In genomic region chrX:123859828-123860505, GRCh38 we compare ENCODE assay signal across 1 cellular context.
TF ChIP-seq lines count a peak whose summit lies in the region.

TSS of gene XIAP (plus strand) at chrX:123860053. CDS start at chrX:123885663, 25,610 bp downstream.

TF ChIP-seq in K562, 482 proteins besides CTCF, POLR2A, EP300 and RAD21 (continued from another document and continues in another):
- TF ChIP-seq CCNT2 (IDR thresholded peaks at IDR 0.05; ENCODE audit: borderline replicate concordance, extremely low read depth, insufficient read length, low read depth, low read length) (peak; percentile 68), ZFPM2 (CRISPR knock-in tag; IDR thresholded peaks at IDR 0.05) (no peak), KLF10 (CRISPR knock-in tag; IDR thresholded peaks at IDR 0.05) (no peak), AFF1 (IDR thresholded peaks at IDR 0.05; ENCODE audit: low read depth in 1 of 2, partially characterized antibody in 2 of 2) (no peak), SMAD1 (IDR thresholded peaks at IDR 0.05; ENCODE audit: low read depth, low read length, partially characterized antibody) (no peak), ZNF274 (IDR thresholded peaks at IDR 0.05; ENCODE audit: borderline replicate concordance, low read depth, low read length) (no peak), ZNF316 (IDR thresholded peaks at IDR 0.05) (no peak), HDAC1 (IDR thresholded peaks at IDR 0.05) (peak in 1 of 2 experiments; percentile 58; a peak in 2 of 4 replicates), HSF4 (CRISPR knock-in tag; IDR thresholded peaks at IDR 0.05; ENCODE audit: borderline replicate concordance) (no peak), ZNF347 (CRISPR knock-in tag; IDR thresholded peaks at IDR 0.05; ENCODE audit: low read depth) (no peak), RFX5 (IDR thresholded peaks at IDR 0.05; ENCODE audit: low read depth, low read length) (no peak), SNIP1 (IDR thresholded peaks at IDR 0.05; ENCODE audit: low read depth) (no peak), HNRNPL (IDR thresholded peaks at IDR 0.05; ENCODE audit: low read depth, low read length) (0 out of 2 replicates have a peak, but pooled peaks have one; percentile 42), CTBP1 (IDR thresholded peaks at IDR 0.05; ENCODE audit: borderline replicate concordance) (no peak; the same call in 1 of the 2 replicates), TAF7 (tag; IDR thresholded peaks at IDR 0.05) (no peak), RBM25 (IDR thresholded peaks at IDR 0.05; ENCODE audit: low read depth, low read length, severe bottlenecking) (no peak), ZKSCAN3 (CRISPR knock-in tag; IDR thresholded peaks at IDR 0.05) (no peak), PHF21A (IDR thresholded peaks at IDR 0.05; ENCODE audit: borderline replicate concordance, low read depth) (no peak), ATF1 (CRISPR knock-in tag; IDR thresholded peaks at IDR 0.05) (no peak), ATF1 (tag; IDR thresholded peaks at IDR 0.05) (peak; percentile 64), POU5F1 (IDR thresholded peaks at IDR 0.05; ENCODE audit: borderline replicate concordance, low read depth, low read length, partially characterized antibody) (no peak), ZNF140 (CRISPR knock-in tag; IDR thresholded peaks at IDR 0.05) (no peak), SREBF2 (CRISPR knock-in tag; IDR thresholded peaks at IDR 0.05) (no peak), TGIF2 (CRISPR knock-in tag; IDR thresholded peaks at IDR 0.05) (no peak), ATF7 (IDR thresholded peaks at IDR 0.05) (peak; percentile 39; the same call in 1 of the 2 replicates), NBN (IDR thresholded peaks at IDR 0.05; ENCODE audit: low read depth) (no peak; the same call in 1 of the 2 replicates), ZNF717 (CRISPR knock-in tag; IDR thresholded peaks at IDR 0.05) (no peak), TRIM24 (IDR thresholded peaks at IDR 0.05) (no peak), FOXA1 (IDR thresholded peaks at IDR 0.05; ENCODE audit: borderline replicate concordance) (no peak), TAF9B (IDR thresholded peaks at IDR 0.05; ENCODE audit: partially characterized antibody) (peak; percentile 76), ZNF184 (CRISPR knock-in tag; IDR thresholded peaks at IDR 0.05) (no peak), ZNF197 (CRISPR knock-in tag; IDR thresholded peaks at IDR 0.05; ENCODE audit: low read depth) (no peak), STAG1 (CRISPR knock-in tag; IDR thresholded peaks at IDR 0.05; ENCODE audit: borderline replicate concordance) (no peak), ZNF518B (CRISPR knock-in tag; IDR thresholded peaks at IDR 0.05) (no peak), RAD51 (IDR thresholded peaks at IDR 0.05; ENCODE audit: borderline replicate concordance, low read depth) (no peak), GABPB2 (CRISPR knock-in tag; conservative IDR thresholded peaks at IDR 0.05) (no peak), KAT7 (CRISPR knock-in tag; IDR thresholded peaks at IDR 0.05; ENCODE audit: borderline replicate concordance) (no peak), DMBX1 (CRISPR knock-in tag; IDR thresholded peaks at IDR 0.05; ENCODE audit: borderline replicate concordance) (no peak), ID3 (CRISPR knock-in tag; IDR thresholded peaks at IDR 0.05) (no peak), ID3 (tag; IDR thresholded peaks at IDR 0.05) (no peak), DIDO1 (tag; IDR thresholded peaks at IDR 0.05; ENCODE audit: low read depth) (no peak), ZNF586 (CRISPR knock-in tag; conservative IDR thresholded peaks at IDR 0.05) (no peak), ZNF124 (CRISPR knock-in tag; IDR thresholded peaks at IDR 0.05) (no peak), RB1 (IDR thresholded peaks at IDR 0.05; ENCODE audit: low read depth) (peak; percentile 61; the same call in 1 of the 2 replicates), USF2 (CRISPR knock-in tag; IDR thresholded peaks at IDR 0.05) (no peak)
- TF ChIP-seq, protein P1, sequence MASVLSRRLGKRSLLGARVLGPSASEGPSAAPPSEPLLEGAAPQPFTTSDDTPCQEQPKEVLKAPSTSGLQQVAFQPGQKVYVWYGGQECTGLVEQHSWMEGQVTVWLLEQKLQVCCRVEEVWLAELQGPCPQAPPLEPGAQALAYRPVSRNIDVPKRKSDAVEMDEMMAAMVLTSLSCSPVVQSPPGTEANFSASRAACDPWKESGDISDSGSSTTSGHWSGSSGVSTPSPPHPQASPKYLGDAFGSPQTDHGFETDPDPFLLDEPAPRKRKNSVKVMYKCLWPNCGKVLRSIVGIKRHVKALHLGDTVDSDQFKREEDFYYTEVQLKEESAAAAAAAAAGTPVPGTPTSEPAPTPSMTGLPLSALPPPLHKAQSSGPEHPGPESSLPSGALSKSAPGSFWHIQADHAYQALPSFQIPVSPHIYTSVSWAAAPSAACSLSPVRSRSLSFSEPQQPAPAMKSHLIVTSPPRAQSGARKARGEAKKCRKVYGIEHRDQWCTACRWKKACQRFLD (CRISPR knock-in tag; IDR thresholded peaks at IDR 0.05) = peak; percentile 76; the same call in 1 of the 2 replicates
- TF ChIP-seq, protein P2, sequence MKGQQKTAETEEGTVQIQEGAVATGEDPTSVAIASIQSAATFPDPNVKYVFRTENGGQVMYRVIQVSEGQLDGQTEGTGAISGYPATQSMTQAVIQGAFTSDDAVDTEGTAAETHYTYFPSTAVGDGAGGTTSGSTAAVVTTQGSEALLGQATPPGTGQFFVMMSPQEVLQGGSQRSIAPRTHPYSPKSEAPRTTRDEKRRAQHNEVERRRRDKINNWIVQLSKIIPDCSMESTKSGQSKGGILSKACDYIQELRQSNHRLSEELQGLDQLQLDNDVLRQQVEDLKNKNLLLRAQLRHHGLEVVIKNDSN (CRISPR knock-in tag; IDR thresholded peaks at IDR 0.05) = no peak
- TF ChIP-seq, protein P3, sequence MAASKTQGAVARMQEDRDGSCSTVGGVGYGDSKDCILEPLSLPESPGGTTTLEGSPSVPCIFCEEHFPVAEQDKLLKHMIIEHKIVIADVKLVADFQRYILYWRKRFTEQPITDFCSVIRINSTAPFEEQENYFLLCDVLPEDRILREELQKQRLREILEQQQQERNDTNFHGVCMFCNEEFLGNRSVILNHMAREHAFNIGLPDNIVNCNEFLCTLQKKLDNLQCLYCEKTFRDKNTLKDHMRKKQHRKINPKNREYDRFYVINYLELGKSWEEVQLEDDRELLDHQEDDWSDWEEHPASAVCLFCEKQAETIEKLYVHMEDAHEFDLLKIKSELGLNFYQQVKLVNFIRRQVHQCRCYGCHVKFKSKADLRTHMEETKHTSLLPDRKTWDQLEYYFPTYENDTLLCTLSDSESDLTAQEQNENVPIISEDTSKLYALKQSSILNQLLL (CRISPR knock-in tag; IDR thresholded peaks at IDR 0.05; ENCODE audit: borderline replicate concordance) = no peak
- TF ChIP-seq, protein P4, sequence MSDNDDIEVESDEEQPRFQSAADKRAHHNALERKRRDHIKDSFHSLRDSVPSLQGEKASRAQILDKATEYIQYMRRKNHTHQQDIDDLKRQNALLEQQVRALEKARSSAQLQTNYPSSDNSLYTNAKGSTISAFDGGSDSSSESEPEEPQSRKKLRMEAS (CRISPR knock-in tag; IDR thresholded peaks at IDR 0.05) = 0 out of 2 replicates have a peak, but pooled peaks have one; percentile 48
